ENCODE assay signal across 8 cellular contexts in genomic region chr3:16249336-16249735, GRCh38. TPM values are rescaled to one million over a fixed set of nuclear protein-coding genes. Genes with fewer than 3 reads are reported as not detected.
DNase-seq lines count a peak whose midpoint lies in the region; ATAC-seq, FAIRE-seq and TF ChIP-seq lines count a peak whose summit lies in the region.

No MANE protein-coding gene starts in this region.

- no peak overlapping the region for H3K4me3 ChIP-seq in colonic mucosa

- H3K9me3 Mint-ChIP-seq in stimulated activated naive CD8-positive, alpha-beta T cell treated with anti-CD3 and anti-CD28 coated beads, Interleukin-15, amount 100 ng/mL, for 72 hours = no peaks in the 10 kb centered on the region

- no peak for FAIRE-seq in urothelium cell line (lab: Jason Lieb, UNC)

- H3K4me1 Mint-ChIP-seq in stimulated activated naive CD8-positive, alpha-beta T cell treated with anti-CD3 and anti-CD28 coated beads, Interleukin-15, amount 100 ng/mL, for 72 hours = peaks cover 13% of the 10 kb centered on the region

- ATAC-seq in stimulated activated naive CD8-positive, alpha-beta T cell treated with anti-CD3 and anti-CD28 coated beads, Interleukin-15, Interleukin-2, amounts not matched to agents 100 U/mL and 50 U/mL, for 24 hours = no peak
- no peak for ATAC-seq in stimulated activated naive CD8-positive, alpha-beta T cell treated with anti-CD3 and anti-CD28 coated beads, Interleukin-15, amount 100 ng/mL, for 72 hours
- ATAC-seq in GM21619 (IDR thresholded peaks at IDR 0.05; ENCODE audit: unreplicated experiment) = no peak
- ATAC-seq in Right ventricle myocardium inferior = no peak

- H3K4me1 ChIP-seq in colonic mucosa = no peaks in the 10 kb centered on the region

- H3K9me3 ChIP-seq in colonic mucosa = no peaks in the 10 kb centered on the region

- H3K36me3 ChIP-seq in colonic mucosa = no peaks in the 10 kb centered on the region

- H3K4me3 Mint-ChIP-seq in stimulated activated naive CD8-positive, alpha-beta T cell treated with anti-CD3 and anti-CD28 coated beads, Interleukin-15, amount 100 ng/mL, for 72 hours = no peak overlapping the region

- no peak overlapping the region for H3K27ac Mint-ChIP-seq in stimulated activated naive CD8-positive, alpha-beta T cell treated with anti-CD3 and anti-CD28 coated beads, Interleukin-15, amount 100 ng/mL, for 72 hours

- no peaks in the 10 kb centered on the region for H3K27me3 ChIP-seq in colonic mucosa

- peak; percentile 44 for DNase-seq in stimulated activated naive CD8-positive, alpha-beta T cell treated with anti-CD3 and anti-CD28 coated beads, Interleukin-15, Interleukin-2, amounts not matched to agents 100 U/mL and 50 U/mL, for 24 hours
- DNase-seq in stimulated activated naive CD8-positive, alpha-beta T cell treated with anti-CD3 and anti-CD28 coated beads, Interleukin-15, amount 100 ng/mL, for 72 hours = no peak
- DNase-seq in NCI-H69 (lab: John Stamatoyannopoulos, UW) = peak; percentile 50
- DNase-seq in ecto neural progenitor cell (ENCODE audit: low spot score) = peak; percentile 69
- DNase-seq in urothelium cell line (ENCODE audit: low spot score) = peak; percentile 54
- no peak for DNase-seq in colonic mucosa
- no peak for DNase-seq in Right ventricle myocardium inferior (ENCODE audit: missing footprints)

- TF ChIP-seq CTCF in colonic mucosa (IDR thresholded peaks at IDR 0.05) = no peak

- H3K9ac ChIP-seq in colonic mucosa (ENCODE audit: low read depth in 2 of 2, low read length in 2 of 2) = no peak overlapping the region

- H3K27me3 Mint-ChIP-seq in stimulated activated naive CD8-positive, alpha-beta T cell treated with anti-CD3 and anti-CD28 coated beads, Interleukin-15, amount 100 ng/mL, for 72 hours = no peaks in the 10 kb centered on the region

- no peak overlapping the region for H3K27ac ChIP-seq in colonic mucosa

- intact Hi-C loops in colonic mucosa (cut with DNase I) = loop anchor here (5.0 to 10.0 kb wide), 3 partner anchors 72 to 615 kb away; no protein-coding TSS in a partner anchor
- intact Hi-C loops in Right ventricle myocardium inferior (cut with DNase I) = loop anchor here (5.0 to 10.0 kb wide), 2 partner anchors 72 to 615 kb away; no protein-coding TSS in a partner anchor

RNA-seq across cellular contexts. Expression of gene DPH3, which starts 15.4 kb away (rescaled TPM):
- total RNA-seq in colonic mucosa (10 to 100 TPM; 15.4 to 23.4 TPM), Right ventricle myocardium inferior (20.5 TPM)

RNA-seq across cellular contexts. Expression of gene OXNAD1, which starts 15.7 kb away (rescaled TPM):
- total RNA-seq in colonic mucosa (10 to 100 TPM; 23.4 to 26.2 TPM), Right ventricle myocardium inferior (17.2 TPM)

Comparison
In these comparisons a context has a peak if more than half of its experiments do, and no peak if none do; other contexts are left out.
1. DNase-seq: peak in stimulated activated naive CD8-positive, alpha-beta T cell treated with anti-CD3 and anti-CD28 coated beads, Interleukin-15, Interleukin-2, amounts not matched to agents 100 U/mL and 50 U/mL, for 24 hours (single experiment), NCI-H69 (single experiment), ecto neural progenitor cell (single experiment) and urothelium cell line (single experiment); none in stimulated activated naive CD8-positive, alpha-beta T cell treated with anti-CD3 and anti-CD28 coated beads, Interleukin-15, amount 100 ng/mL, for 72 hours (0 of 2), colonic mucosa (single experiment) and Right ventricle myocardium inferior (single experiment).